In the genomic region with DNA sequence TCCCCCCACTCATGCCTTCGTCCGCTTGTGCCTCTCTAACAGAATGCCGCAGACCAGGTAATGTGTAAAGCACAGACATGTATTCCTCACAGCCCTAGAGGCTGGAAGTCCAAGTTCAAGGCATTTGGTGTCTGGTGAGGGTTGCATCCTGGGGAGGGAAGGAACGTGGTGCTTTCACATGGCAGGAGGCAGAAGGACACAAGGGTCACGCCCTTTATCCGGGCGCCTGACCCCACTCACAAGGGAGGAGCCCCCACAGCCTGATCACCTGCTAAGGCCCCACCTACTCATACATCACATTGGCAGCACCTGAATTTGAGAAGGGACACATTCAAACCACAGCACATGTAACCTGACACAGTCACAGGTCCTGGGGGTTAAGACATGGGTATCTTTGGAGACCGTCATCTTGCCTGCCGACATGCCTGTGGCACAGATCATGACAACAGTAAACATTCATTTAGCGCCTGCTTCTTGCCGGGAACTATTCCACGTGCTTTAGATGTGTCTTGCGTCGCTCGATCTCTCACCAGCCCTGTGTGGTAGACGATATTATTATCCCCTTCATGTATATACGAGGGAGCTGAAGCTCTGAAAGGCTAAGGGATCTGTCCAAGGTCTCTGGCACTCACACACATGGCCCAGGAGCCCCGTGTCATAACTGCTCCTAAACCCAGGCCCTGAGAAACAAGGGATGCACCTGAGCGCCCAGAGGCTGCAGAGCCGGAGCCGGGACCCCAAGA, we compare ENCODE assay signal across 26 cellular contexts.
"Had no signal": no experiment of that assay in that cellular context is flagged by ENCODE, and none has a peak within 500 bp of the region (broad histone marks: within the 10 kb centered on the region; RNA-seq: fewer than 3 reads in every experiment).

No MANE protein-coding gene starts in this region.

- DNase-seq: activated CD4-positive, alpha-beta T cell treated with anti-CD3 and anti-CD28 coated beads for 48 hours; activated CD4-positive, alpha-beta T cell treated with anti-CD3 and anti-CD28 coated beads, Interleukin-2, amount 50 U/mL, for 48 hours; activated CD8-positive, alpha-beta memory T cell treated with anti-CD3 and anti-CD28 coated beads for 24 hours; activated effector memory CD4-positive, alpha-beta T cell treated with anti-CD3 and anti-CD28 coated beads, Interleukin-2, amount 50 U/mL, for 16 hours; activated naive CD4-positive, alpha-beta T cell treated with anti-CD3 and anti-CD28 coated beads, Interleukin-2, amount 10 ng/mL, durations not matched to agents 7 days and 5 days; amniotic stem cell; effector CD4-positive, alpha-beta T cell; esophagus squamous epithelium; foreskin melanocyte; kidney glomerular epithelial cell; left lung; mesendoderm; mucosa of descending colon; stimulated activated CD4-positive, alpha-beta T cell treated with anti-CD3 and anti-CD28 coated beads, Interleukin-2, amount 100 ng/mL, for 48 hours; stimulated activated naive CD8-positive, alpha-beta T cell treated with anti-CD3 and anti-CD28 coated beads, Interleukin-15, Interleukin-2, amounts not matched to agents 100 U/mL and 50 U/mL, for 24 hours; T1000; testis; transverse colon; WERI-Rb-1 had no signal

- H3K36me3 ChIP-seq: breast epithelium, esophagus squamous epithelium, left lung, ovary, transverse colon, WERI-Rb-1 had no signal

- ATAC-seq: activated CD4-positive, CD25-positive, alpha-beta regulatory T cell treated with anti-CD3 and anti-CD28 coated beads, Interleukin-2, amount 50 U/mL, for 24 hours; left lung; mucosa of descending colon; stimulated activated naive CD8-positive, alpha-beta T cell treated with anti-CD3 and anti-CD28 coated beads, Interleukin-15, Interleukin-2, amounts not matched to agents 100 U/mL and 50 U/mL, for 24 hours had no signal

- H3K4me1 ChIP-seq: breast epithelium, esophagus squamous epithelium, left lung, testis, transverse colon had no signal

- H3K9me3 ChIP-seq: esophagus squamous epithelium, left lung, mucosa of descending colon, ovary, testis, transverse colon had no signal

- H3K4me3 ChIP-seq: breast epithelium, esophagus squamous epithelium, left lung, lung, mucosa of descending colon, ovary, testis, transverse colon had no signal

- H3K27ac ChIP-seq: breast epithelium, epithelial cell of prostate, esophagus squamous epithelium, left lung, ovary, testis, transverse colon, WERI-Rb-1 had no signal

- H3K27me3 ChIP-seq: ovary, testis, transverse colon had no signal

- FAIRE-seq: endometrium, urothelium cell line had no signal
